22 cellular contexts compared by ENCODE assay signal in genomic region chr18:2236232-2236631, GRCh38.
"Had no signal": no experiment of that assay in that cellular context is flagged by ENCODE, and none has a peak within 500 bp of the region (broad histone marks: within the 10 kb centered on the region; RNA-seq: fewer than 3 reads in every experiment).

No MANE protein-coding gene starts in this region.

- H3K4me1 ChIP-seq: colonic mucosa, esophagus squamous epithelium, heart left ventricle, neural progenitor cell, suprapubic skin, thyroid gland had no signal

- H3K4me2 ChIP-seq: neural progenitor cell had no signal

- H3K9me3 ChIP-seq: colonic mucosa, esophagus squamous epithelium, heart left ventricle, ovary, suprapubic skin, thyroid gland had no signal

- H3K9ac ChIP-seq: neural progenitor cell had no signal

- H3K27ac ChIP-seq: colonic mucosa, esophagus squamous epithelium, heart left ventricle, neural progenitor cell, ovary, suprapubic skin, thyroid gland had no signal

- H2AFZ ChIP-seq: neural progenitor cell had no signal

- H3K27ac Mint-ChIP-seq: naive thymus-derived CD8-positive, alpha-beta T cell; neural progenitor cell; progenitor cell of endocrine pancreas; stimulated activated effector memory CD8-positive, alpha-beta T cell treated with anti-CD3 and anti-CD28 coated beads, Interleukin-12 subunit alpha, Interleukin-12 subunit beta, amount 100 ng/mL, for 72 hours; type B pancreatic cell had no signal

- H3K9me3 Mint-ChIP-seq: neural progenitor cell; stimulated activated effector memory CD8-positive, alpha-beta T cell treated with anti-CD3 and anti-CD28 coated beads, Interleukin-12 subunit alpha, Interleukin-12 subunit beta, amount 100 ng/mL, for 72 hours; type B pancreatic cell had no signal

- DNase-seq: colonic mucosa; dermis blood vessel endothelial cell; esophagus squamous epithelium; heart left ventricle; hippocampal formation; left colon; left ventricle myocardium superior; mesendoderm; naive thymus-derived CD8-positive, alpha-beta T cell; nucleus accumbens; ovary; right cardiac atrium; stimulated activated CD4-positive, alpha-beta T cell treated with anti-CD3 and anti-CD28 coated beads, Interleukin-4, amount 100 ng/mL, for 1 hour; stimulated activated CD8-positive, alpha-beta memory T cell treated with anti-CD3 and anti-CD28 coated beads, Interleukin-4, amount 100 ng/mL, for 48 hours; stimulated activated naive CD8-positive, alpha-beta T cell treated with anti-CD3 and anti-CD28 coated beads, Interleukin-15, Interleukin-2, amounts not matched to agents 100 U/mL and 50 U/mL, for 24 hours; thyroid gland had no signal

- ATAC-seq: heart left ventricle; left colon; left ventricle myocardium superior; naive thymus-derived CD8-positive, alpha-beta T cell; right cardiac atrium; stimulated activated effector memory CD8-positive, alpha-beta T cell treated with anti-CD3 and anti-CD28 coated beads, Interleukin-12 subunit alpha, Interleukin-12 subunit beta, amount 100 ng/mL, for 72 hours; stimulated activated naive CD8-positive, alpha-beta T cell treated with anti-CD3 and anti-CD28 coated beads, Interleukin-15, Interleukin-2, amounts not matched to agents 100 U/mL and 50 U/mL, for 24 hours had no signal

- H3K36me3 Mint-ChIP-seq: naive thymus-derived CD8-positive, alpha-beta T cell; neural progenitor cell; stimulated activated effector memory CD8-positive, alpha-beta T cell treated with anti-CD3 and anti-CD28 coated beads, Interleukin-12 subunit alpha, Interleukin-12 subunit beta, amount 100 ng/mL, for 72 hours; type B pancreatic cell had no signal

- H3K36me3 ChIP-seq: colonic mucosa, esophagus squamous epithelium, heart left ventricle, neural progenitor cell, ovary, suprapubic skin, thyroid gland had no signal

- H3K4me3 Mint-ChIP-seq: naive thymus-derived CD8-positive, alpha-beta T cell; neural progenitor cell; stimulated activated effector memory CD8-positive, alpha-beta T cell treated with anti-CD3 and anti-CD28 coated beads, Interleukin-12 subunit alpha, Interleukin-12 subunit beta, amount 100 ng/mL, for 72 hours; type B pancreatic cell had no signal

- H3K4me1 Mint-ChIP-seq: naive thymus-derived CD8-positive, alpha-beta T cell; stimulated activated effector memory CD8-positive, alpha-beta T cell treated with anti-CD3 and anti-CD28 coated beads, Interleukin-12 subunit alpha, Interleukin-12 subunit beta, amount 100 ng/mL, for 72 hours had no signal

- H3K4me3 ChIP-seq: colonic mucosa, esophagus squamous epithelium, heart left ventricle, lung, neural progenitor cell, ovary, suprapubic skin, thyroid gland had no signal

- H3K27me3 ChIP-seq: colonic mucosa, esophagus squamous epithelium, neural progenitor cell, ovary, suprapubic skin, thyroid gland had no signal
